ENCODE assay signal across 8 cellular contexts in the genomic region with DNA sequence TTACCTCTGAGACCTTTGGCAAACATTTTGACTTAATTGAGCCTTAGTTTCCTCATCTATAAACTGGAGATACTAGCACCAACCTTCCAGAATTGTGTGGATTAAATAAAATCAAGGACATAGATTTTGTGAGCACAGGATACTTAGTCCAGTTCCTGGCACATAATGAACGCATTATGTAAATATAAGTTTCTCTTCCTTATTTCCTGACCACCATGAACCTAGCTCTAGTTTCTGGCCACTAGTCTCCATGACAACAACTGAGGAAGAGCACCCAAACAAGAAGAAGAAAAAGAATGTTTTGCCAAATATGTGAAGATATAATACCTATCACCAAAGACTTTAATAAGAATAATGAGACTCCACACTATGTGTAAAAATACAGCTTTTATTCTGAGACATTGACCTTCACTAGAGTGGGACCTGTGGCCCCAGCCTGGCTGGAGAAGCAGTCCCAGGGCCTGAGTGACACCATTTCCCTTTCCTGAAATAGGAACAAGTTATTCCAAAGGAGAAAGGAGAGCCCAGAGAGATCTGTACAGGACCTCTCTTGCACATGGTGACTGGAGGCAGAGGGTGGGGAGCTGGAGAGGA. TPM values are rescaled to one million over a fixed set of nuclear protein-coding genes. Genes with fewer than 3 reads are reported as not detected.
DNase-seq lines count a peak whose midpoint lies in the region; ATAC-seq and TF ChIP-seq lines count a peak whose summit lies in the region.

No MANE protein-coding gene starts in this region.

- TF ChIP-seq CTCF in osteocyte (IDR thresholded peaks at IDR 0.05), result no peak

- peaks cover 78% of the 10 kb centered on the region for H3K36me3 Mint-ChIP-seq in effector memory CD8-positive, alpha-beta T cell (ENCODE audit: insufficient read depth)
- H3K36me3 Mint-ChIP-seq in osteocyte (ENCODE audit: unreplicated experiment), result peaks cover 8% of the 10 kb centered on the region

- H3K27me3 Mint-ChIP-seq in effector memory CD8-positive, alpha-beta T cell, result no peaks in the 10 kb centered on the region
- H3K27me3 Mint-ChIP-seq in osteocyte (ENCODE audit: unreplicated experiment), result no peaks in the 10 kb centered on the region

- ATAC-seq in GM21717 (IDR thresholded peaks at IDR 0.05; ENCODE audit: unreplicated experiment), result peak; percentile 33
- ATAC-seq in effector memory CD8-positive, alpha-beta T cell (replicated peaks), result no peak

- DNase-seq in NOMO-1 treated with dmso at 0.1 percent for 144 hours (lab: John Stamatoyannopoulos, UW; ENCODE audit: unreplicated experiment) (peak; percentile 74), osteocyte (ENCODE audit: extremely low spot score, unreplicated experiment) (no peak), NCI-H1105 (lab: John Stamatoyannopoulos, UW) (no peak), SHP77 (lab: John Stamatoyannopoulos, UW) (no peak)
- no peak for DNase-seq in effector memory CD8-positive, alpha-beta T cell
- DNase-seq in activated CD4-positive, CD25-positive, alpha-beta regulatory T cell treated with anti-CD3 and anti-CD28 coated beads, Interleukin-2, amount 50 U/mL, for 72 hours, result no peak

- H3K4me3 Mint-ChIP-seq in effector memory CD8-positive, alpha-beta T cell, result peak overlapping the region; percentile 91
- peak overlapping the region; percentile 93 for H3K4me3 Mint-ChIP-seq in osteocyte (ENCODE audit: unreplicated experiment)

- H3K27ac Mint-ChIP-seq in effector memory CD8-positive, alpha-beta T cell, result peak overlapping the region; percentile 97 to 98
- peak overlapping the region; percentile 100 for H3K27ac Mint-ChIP-seq in osteocyte (ENCODE audit: unreplicated experiment)

- H3K4me3 ChIP-seq in GM08714 (ENCODE audit: low read length), result peak overlapping the region; percentile 94

- no peaks in the 10 kb centered on the region for H3K9me3 Mint-ChIP-seq in effector memory CD8-positive, alpha-beta T cell
- peaks cover 24% of the 10 kb centered on the region for H3K9me3 Mint-ChIP-seq in osteocyte (ENCODE audit: unreplicated experiment)

- peaks cover 40 to 48% of the 10 kb centered on the region in 2 donors for H3K4me1 Mint-ChIP-seq in effector memory CD8-positive, alpha-beta T cell (ENCODE audit: low read depth in 2 of 2)
- H3K4me1 Mint-ChIP-seq in osteocyte (ENCODE audit: unreplicated experiment), result peaks cover 14% of the 10 kb centered on the region

RNA-seq across cellular contexts. Expression of a gene that starts 0.9 kb away (rescaled TPM):
- total RNA-seq in osteocyte, result 51.5 and 57.2 TPM in 2 replicates

RNA-seq across cellular contexts. Expression of a gene that starts 7.9 kb away (rescaled TPM):
- 0.73 TPM in 1 of 2 replicates, not detected in the other for total RNA-seq in osteocyte

RNA-seq across cellular contexts. Expression of a gene that starts 23.0 kb away (rescaled TPM):
- not detected in 2 replicates for total RNA-seq in osteocyte

RNA-seq across cellular contexts. Expression of a gene that starts 25.7 kb away (rescaled TPM):
- 1.4 and 1.5 TPM in 2 replicates for total RNA-seq in osteocyte

RNA-seq across cellular contexts. Expression of a gene that starts 42.7 kb away (rescaled TPM):
- total RNA-seq in osteocyte, result not detected in 2 replicates
